8 cellular contexts compared by ENCODE assay signal in the genomic region with DNA sequence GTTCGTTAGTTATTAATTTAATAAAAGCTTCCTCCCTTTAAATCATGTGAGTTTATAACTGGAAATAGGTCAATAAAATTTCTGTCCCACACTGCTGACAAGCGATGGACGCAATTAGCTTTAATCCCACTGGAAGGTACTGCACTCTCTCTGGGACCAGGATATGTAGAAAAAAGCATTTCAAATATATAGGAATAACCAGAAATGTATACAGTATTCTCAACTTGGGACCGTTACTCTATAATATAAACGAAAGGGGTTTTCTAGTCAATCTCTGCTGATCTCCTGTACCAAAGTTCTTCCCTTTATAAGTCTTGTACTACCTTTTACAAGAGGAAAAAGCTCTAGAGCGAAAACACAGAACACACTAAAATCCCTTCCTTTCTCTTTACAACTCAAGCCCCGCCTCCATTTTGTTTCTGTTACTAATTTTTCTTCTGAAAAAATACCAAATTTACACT. TPM values are rescaled to one million over a fixed set of nuclear protein-coding genes. Genes with fewer than 3 reads are reported as not detected.
DNase-seq lines count a peak whose midpoint lies in the region; ATAC-seq and TF ChIP-seq lines count a peak whose summit lies in the region.

No MANE protein-coding gene starts in this region.

- H3K4me2 ChIP-seq in OCI-LY3 (ENCODE audit: low read length): peak overlapping the region; percentile 80

- intact Hi-C loops in esophagus squamous epithelium (cut with DNase I): no loop called here

- 1 to 3% methylated on average over 7 of the region's 7 CpGs for WGBS in esophagus squamous epithelium, 2 donors

- H3K27me3 ChIP-seq in OCI-LY3 (ENCODE audit: low read depth, low read length) (no peaks in the 10 kb centered on the region), esophagus squamous epithelium (no peaks in the 10 kb centered on the region)

- peak overlapping the region; percentile 7; the same call in 1 of the 2 replicates for H2AFZ ChIP-seq in OCI-LY3 (ENCODE audit: low read depth, low read length)

- peak overlapping the region; percentile 88 for H3K9ac ChIP-seq in OCI-LY3 (ENCODE audit: low read length)

- TF ChIP-seq CTCF in OCI-LY3 (IDR thresholded peaks at IDR 0.05; ENCODE audit: low read depth, low read length) (no peak), esophagus squamous epithelium (IDR thresholded peaks at IDR 0.05) (no peak)

- TF ChIP-seq POLR2A in esophagus squamous epithelium (IDR thresholded peaks at IDR 0.05): peak in 1 of 4 donors; percentile 18

- H3K9me3 ChIP-seq in OCI-LY3 (ENCODE audit: insufficient read depth, low read length): no peaks in the 10 kb centered on the region
- H3K9me3 ChIP-seq in esophagus squamous epithelium: no peaks in the 10 kb centered on the region

- H3K4me1 ChIP-seq in OCI-LY3 (ENCODE audit: low read length): peaks cover 29% of the 10 kb centered on the region
- H3K4me1 ChIP-seq in esophagus squamous epithelium: peaks cover 7 to 50% (median 25%) of the 10 kb centered on the region in 3 donors

- ATAC-seq in GM21526 (IDR thresholded peaks at IDR 0.05; ENCODE audit: low FRiP score, unreplicated experiment): no peak

- H3K36me3 ChIP-seq in OCI-LY3 (replicated peaks; ENCODE audit: low read depth, low read length): no peaks in the 10 kb centered on the region
- H3K36me3 ChIP-seq in esophagus squamous epithelium: no peaks in the 10 kb centered on the region

- peaks cover 25% of the 10 kb centered on the region for H4K20me1 ChIP-seq in OCI-LY3 (ENCODE audit: insufficient read depth, low read length)

- DNase-seq in NCI-H146 (lab: John Stamatoyannopoulos, UW): peak; percentile 12
- DNase-seq in NCI-H146 treated with DMSO at 0.1 percent for 48 hours (lab: John Stamatoyannopoulos, UW; ENCODE audit: unreplicated experiment): no peak
- no peak for DNase-seq in esophagus squamous epithelium (lab: John Stamatoyannopoulos, UW)
- peak; percentile 54 for DNase-seq in renal cortical epithelial cell (ENCODE audit: low read depth)
- DNase-seq in T1000 (lab: John Stamatoyannopoulos, UW): no peak
- no peak for DNase-seq in activated naive CD4-positive, alpha-beta T cell treated with anti-CD3 and anti-CD28 coated beads, Interleukin-2, amount 50 U/mL, for 16 hours

- H3K4me3 ChIP-seq in OCI-LY3 (ENCODE audit: low read length): peak overlapping the region; percentile 79
- H3K4me3 ChIP-seq in esophagus squamous epithelium: peak overlapping the region; percentile 55 to 94 (median 74)

- H3K79me2 ChIP-seq in OCI-LY3 (ENCODE audit: low read length): peaks cover 57% of the 10 kb centered on the region

- peak overlapping the region; percentile 93 for H3K27ac ChIP-seq in OCI-LY3 (ENCODE audit: low read length)
- H3K27ac ChIP-seq in esophagus squamous epithelium: peak overlapping the region; percentile 97 to 100 (median 99)

RNA-seq across cellular contexts. Expression of a gene that starts 1.8 kb away (rescaled TPM):
- total RNA-seq in esophagus squamous epithelium (10 to 100 TPM in 2 of 4 donors, 1 to 10 TPM in 2; 8.4 to 19.1 (median 10.6) TPM), renal cortical epithelial cell (15.6 and 26.7 TPM in 2 replicates)

Comparison
In these comparisons a context has a peak if more than half of its experiments do, and no peak if none do; other contexts are left out.
1. DNase-seq: peak in NCI-H146 (single experiment) and renal cortical epithelial cell (single experiment); none in NCI-H146 treated with DMSO at 0.1 percent for 48 hours (single experiment), esophagus squamous epithelium (single experiment), T1000 (single experiment) and activated naive CD4-positive, alpha-beta T cell treated with anti-CD3 and anti-CD28 coated beads, Interleukin-2, amount 50 U/mL, for 16 hours (single experiment).